8 cellular contexts compared by ENCODE assay signal in the genomic region with DNA sequence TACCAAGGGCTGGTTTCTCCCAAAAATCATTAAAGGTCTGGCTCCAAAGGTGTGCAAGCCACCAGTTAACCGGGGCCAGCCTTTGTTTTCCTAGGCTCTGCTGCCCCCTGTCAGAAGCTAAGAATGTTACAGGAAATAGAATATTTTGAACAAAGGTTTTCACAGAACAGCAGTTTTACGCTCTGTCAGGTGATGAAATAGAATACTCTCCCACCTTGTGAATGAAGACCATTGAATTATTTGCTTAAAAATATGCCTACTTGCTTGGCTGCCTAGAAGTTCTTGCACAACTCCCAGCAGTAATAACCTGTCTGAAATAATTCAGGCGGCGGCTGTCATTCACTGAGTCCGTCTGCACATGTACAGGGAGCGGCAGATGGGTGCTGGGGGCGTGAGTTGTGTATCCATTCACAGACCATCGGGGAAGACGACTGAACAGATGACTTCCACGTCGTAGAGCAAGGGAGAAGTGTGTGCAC. TPM values are rescaled to one million over a fixed set of nuclear protein-coding genes. Genes with fewer than 3 reads are reported as not detected.
DNase-seq lines count a peak whose midpoint lies in the region; ATAC-seq and TF ChIP-seq lines count a peak whose summit lies in the region.

No MANE protein-coding gene starts in this region.

- H3K9ac ChIP-seq in SK-N-SH: no peak overlapping the region

- H3F3A ChIP-seq in SK-N-SH (replicated peaks; ENCODE audit: insufficient read depth): peaks cover 9% of the 10 kb centered on the region

- H3K79me2 ChIP-seq in SK-N-SH (ENCODE audit: insufficient read depth): no peaks in the 10 kb centered on the region

- DNase-seq in GM10266 (ENCODE audit: extremely low spot score) (peak; percentile 68), M059J (ENCODE audit: low read depth) (peak; percentile 48), SK-N-SH (peak; percentile 81), heart left ventricle (peak in 2 of 5 donors; percentile 18 to 45), renal cortical epithelial cell (ENCODE audit: low read depth) (peak; percentile 44), cortex of kidney (lab: John Stamatoyannopoulos, UW) (no peak)
- DNase-seq in activated naive CD4-positive, alpha-beta T cell treated with anti-CD3 and anti-CD28 coated beads, Interleukin-2, amount 50 U/mL, for 72 hours (ENCODE audit: low spot score in 2 of 2): peak in 1 of 2 donors; percentile 73

- H3K4me1 ChIP-seq in SK-N-SH (ENCODE audit: control insufficient read depth in 1 of 2, insufficient read depth in 2 of 2, low read depth in 1 of 2, low read length in 1 of 2): peaks cover 6 to 8% of the 10 kb centered on the region in 2 experiments; a peak in 2 of 4 replicates
- H3K4me1 ChIP-seq in heart left ventricle: peaks cover 0 to 4% (median 0%) of the 10 kb centered on the region in 12 donors

- peak; percentile 99 for TF ChIP-seq RAD21 in SK-N-SH (IDR thresholded peaks at IDR 0.05; ENCODE audit: low read length)

- TF ChIP-seq EP300 in SK-N-SH (IDR thresholded peaks at IDR 0.05; ENCODE audit: borderline replicate concordance in 1 of 2, low read depth in 1 of 2, low read length in 1 of 2): no peak

- no peaks in the 10 kb centered on the region for H3K36me3 Mint-ChIP-seq in activated naive CD4-positive, alpha-beta T cell treated with anti-CD3 and anti-CD28 coated beads, Interleukin-2, amount 50 U/mL, for 72 hours

- H3K27me3 ChIP-seq in SK-N-SH (ENCODE audit: insufficient read depth) (no peaks in the 10 kb centered on the region), heart left ventricle (no peaks in the 10 kb centered on the region)

- no peak overlapping the region; a peak in 1 of 4 replicates for H3K4me3 ChIP-seq in SK-N-SH (ENCODE audit: low read depth in 2 of 2, low read length in 1 of 2)
- H3K4me3 ChIP-seq in heart left ventricle: no peak overlapping the region

- POLR2A ChIA-PET in SK-N-SH (lab: Yijun Ruan, JAX): no interaction called here

- peak; percentile 75 for TF ChIP-seq CTCF in GM10266 (IDR thresholded peaks at IDR 0.05; ENCODE audit: control insufficient read depth, insufficient read depth, low read depth, missing control alignments)
- peak; percentile 91 for TF ChIP-seq CTCF in SK-N-SH (IDR thresholded peaks at IDR 0.05)
- peak; percentile 62 to 87 (median 77) for TF ChIP-seq CTCF in heart left ventricle (IDR thresholded peaks at IDR 0.05)

- H3K9me3 ChIP-seq in SK-N-SH: no peaks in the 10 kb centered on the region
- no peaks in the 10 kb centered on the region for H3K9me3 ChIP-seq in heart left ventricle

- ATAC-seq in activated naive CD4-positive, alpha-beta T cell treated with anti-CD3 and anti-CD28 coated beads, Interleukin-2, amount 50 U/mL, for 72 hours: peak; percentile 65 to 70
- ATAC-seq in heart left ventricle (peak in 3 of 4 donors; percentile 33 to 76 (median 53)), HG03565 (IDR thresholded peaks at IDR 0.05; ENCODE audit: unreplicated experiment) (no peak)

- H3K27ac Mint-ChIP-seq in activated naive CD4-positive, alpha-beta T cell treated with anti-CD3 and anti-CD28 coated beads, Interleukin-2, amount 50 U/mL, for 72 hours: no peak overlapping the region

- WGBS in SK-N-SH (ENCODE audit: low lambda C conversion rate): 45% methylated on average over 11 of the region's 11 CpGs
- 34 to 41% (median 36%) methylated on average over 11 of the region's 11 CpGs for WGBS in heart left ventricle, 4 donors

- no peaks in the 10 kb centered on the region for H3K9me3 Mint-ChIP-seq in activated naive CD4-positive, alpha-beta T cell treated with anti-CD3 and anti-CD28 coated beads, Interleukin-2, amount 50 U/mL, for 72 hours

- peak overlapping the region in 1 of 2 experiments; percentile 63; a peak in 1 of 4 replicates for H3K27ac ChIP-seq in SK-N-SH (ENCODE audit: low read depth in 2 of 2, low read length in 1 of 2)
- no peak overlapping the region for H3K27ac ChIP-seq in heart left ventricle

- TF ChIP-seq POLR2A in heart left ventricle (IDR thresholded peaks at IDR 0.05): no peak

- H3K36me3 ChIP-seq in SK-N-SH (replicated peaks in 1 of 2; ENCODE audit: control insufficient read depth in 1 of 2, insufficient read depth in 2 of 2, low read length in 1 of 2) (no peaks in the 10 kb centered on the region), heart left ventricle (no peaks in the 10 kb centered on the region)

- CTCF ChIA-PET in SK-N-SH (lab: Yijun Ruan, JAX): interaction anchor here (0.6 to 2.3 kb wide), 31 partner anchors 9 to 579 kb away, joined by 3 to 19 read pairs (median 4); a partner anchor contains a TSS

- no peaks in the 10 kb centered on the region for H3K9me2 ChIP-seq in SK-N-SH

- intact Hi-C loops in heart left ventricle (cut with DNase I): loop anchor here (1.0 to 10.0 kb wide), 15 partner anchors 64 to 626 kb away; a partner anchor contains a TSS

- H4K20me1 ChIP-seq in SK-N-SH (ENCODE audit: insufficient read depth): no peaks in the 10 kb centered on the region

- H2AFZ ChIP-seq in SK-N-SH (ENCODE audit: low read depth): peak overlapping the region; percentile 28; the same call in 1 of the 2 replicates

- no peak overlapping the region for H3K4me2 ChIP-seq in SK-N-SH

TF ChIP-seq in SK-N-SH, 30 proteins besides CTCF, POLR2A, EP300 and RAD21:
- TF ChIP-seq TCF12 (IDR thresholded peaks at IDR 0.05) (no peak), SMC3 (IDR thresholded peaks at IDR 0.05; ENCODE audit: low read depth, low read length) (peak; percentile 91)

RNA-seq across cellular contexts. Expression of a gene that starts 56.3 kb away (rescaled TPM):
- total RNA-seq in M059J (2014; rRNA removed; shearing (Covaris generic)): 183 and 287 TPM in 2 replicates
- polyA plus RNA-seq in SK-N-SH (2012; rRNA removed) (162 and 276 TPM in 2 replicates), heart left ventricle (100 to 1,000 TPM in 1 of 2 donors, 10 to 100 TPM in 1; 88.1 to 112 TPM)
- polyA plus RNA-seq in SK-N-SH (2012; cell fraction: cytosol; rRNA removed): 126 and 144 TPM in 2 replicates
- polyA plus RNA-seq in SK-N-SH (2012; cell fraction: nucleus; rRNA removed): 576 and 1,267 TPM in 2 replicates
- total RNA-seq in activated naive CD4-positive, alpha-beta T cell treated with anti-CD3 and anti-CD28 coated beads, Interleukin-2, amount 50 U/mL, for 72 hours: 100 to 1,000 TPM; 266 to 292 TPM
- total RNA-seq in heart left ventricle (100 to 1,000 TPM in 8 of 9 donors, 10 to 100 TPM in 1; 80.4 to 167 (median 133) TPM), renal cortical epithelial cell (167 and 258 TPM in 2 replicates)
